Comparison of ENCODE assay signal across 18 cellular contexts in genomic region chr7:27339478-27339877, GRCh38.
DNase-seq lines count a peak whose midpoint lies in the region; ATAC-seq, FAIRE-seq and TF ChIP-seq lines count a peak whose summit lies in the region.
"Had no signal": no experiment of that assay in that cellular context is flagged by ENCODE, and none has a peak within 500 bp of the region (broad histone marks: within the 10 kb centered on the region; RNA-seq: fewer than 3 reads in every experiment).

No MANE protein-coding gene starts in this region.

- H2BK20ac ChIP-seq in H9 (ENCODE audit: low read depth, low read length, poor library complexity, severe bottlenecking): no peak overlapping the region

- WGBS in H9 (ENCODE audit: extremely low coverage, insufficient read length, low lambda C conversion rate): no CpG with 5 or more reads among the region's 2 CpGs

- no peak overlapping the region for H4K91ac ChIP-seq in H9 (ENCODE audit: insufficient read length, low read depth, low read length)

- no peaks in the 10 kb centered on the region for H3K4me1 ChIP-seq in endothelial cell of umbilical vein (ENCODE audit: control insufficient read depth, extremely low read depth, insufficient read depth, low read length)
- H3K4me1 ChIP-seq in H9 (ENCODE audit: insufficient read depth, low read length): no peaks in the 10 kb centered on the region
- H3K4me1 ChIP-seq: spleen had no signal

- peaks cover 7% of the 10 kb centered on the region for H3K4me1 Mint-ChIP-seq in stimulated activated naive CD8-positive, alpha-beta T cell treated with anti-CD3 and anti-CD28 coated beads, Interleukin-15, amount 100 ng/mL, for 72 hours
- H3K4me1 Mint-ChIP-seq in H9: peaks cover 4 to 18% of the 10 kb centered on the region in 2 experiments
- H3K4me1 Mint-ChIP-seq in CD4-positive, alpha-beta T cell (ENCODE audit: low read depth): no peaks in the 10 kb centered on the region

- no peaks in the 10 kb centered on the region for H3K9me3 Mint-ChIP-seq in stimulated activated naive CD8-positive, alpha-beta T cell treated with anti-CD3 and anti-CD28 coated beads, Interleukin-15, amount 100 ng/mL, for 72 hours
- H3K9me3 Mint-ChIP-seq in H9: no peaks in the 10 kb centered on the region
- no peaks in the 10 kb centered on the region for H3K9me3 Mint-ChIP-seq in CD4-positive, alpha-beta T cell
- H3K9me3 Mint-ChIP-seq: activated T-helper 2 cell treated with anti-CD3 and anti-CD28 coated beads, Interferon-gamma antibody, Interleukin-2, Interleukin-4, amounts not matched to agents 10 μg/mL and 5 μg/mL and 100 μg/mL, durations not matched to agents 14 hours and 24 hours and 36 hours had no signal

- H3K18ac ChIP-seq in H9 (ENCODE audit: insufficient read length, low read depth, low read length): no peak overlapping the region

- no peaks in the 10 kb centered on the region for H3K36me3 ChIP-seq in endothelial cell of umbilical vein (ENCODE audit: control insufficient read depth in 2 of 2, extremely low read depth in 1 of 2, insufficient read depth in 2 of 2, low read length in 2 of 2)
- H3K36me3 ChIP-seq: spleen had no signal

- no peak overlapping the region for H3K4me3 ChIP-seq in endothelial cell of umbilical vein (replicated peaks in 1 of 3; ENCODE audit: insufficient read depth in 1 of 3, low read depth in 1 of 3, low read length in 3 of 3)
- H3K4me3 ChIP-seq: SK-N-MC, spleen had no signal

- no peak overlapping the region for H3K23ac ChIP-seq in H9 (ENCODE audit: insufficient read length, low read depth, low read length)

- H3K56ac ChIP-seq in H9 (ENCODE audit: insufficient read length, low read depth, low read length): no peak overlapping the region

- H3K4me3 Mint-ChIP-seq in stimulated activated naive CD8-positive, alpha-beta T cell treated with anti-CD3 and anti-CD28 coated beads, Interleukin-15, amount 100 ng/mL, for 72 hours: no peak overlapping the region
- no peak overlapping the region for H3K4me3 Mint-ChIP-seq in H9
- no peak overlapping the region for H3K4me3 Mint-ChIP-seq in CD4-positive, alpha-beta T cell
- H3K4me3 Mint-ChIP-seq: naive B cell had no signal

- POLR2A ChIA-PET in endothelial cell of umbilical vein (lab: Charles Lee): no interaction called here
- POLR2A ChIA-PET in CD4-positive, alpha-beta T cell (lab: Charles Lee): no interaction called here

- no peaks in the 10 kb centered on the region for H3K36me3 Mint-ChIP-seq in H9 (ENCODE audit: insufficient read depth in 1 of 3, low read depth in 3 of 3)
- H3K36me3 Mint-ChIP-seq in CD4-positive, alpha-beta T cell (ENCODE audit: low read depth): no peaks in the 10 kb centered on the region
- H3K36me3 Mint-ChIP-seq: naive B cell had no signal

- H3K27me3 Mint-ChIP-seq in stimulated activated naive CD8-positive, alpha-beta T cell treated with anti-CD3 and anti-CD28 coated beads, Interleukin-15, amount 100 ng/mL, for 72 hours: peaks cover 31% of the 10 kb centered on the region
- no peaks in the 10 kb centered on the region; the same call in 1 of the 2 replicates for H3K27me3 Mint-ChIP-seq in H9 (ENCODE audit: low read depth)
- H3K27me3 Mint-ChIP-seq in CD4-positive, alpha-beta T cell: peaks cover 57% of the 10 kb centered on the region
- H3K27me3 Mint-ChIP-seq: progenitor cell of endocrine pancreas had no signal

- no peak overlapping the region for H2BK5ac ChIP-seq in H9 (ENCODE audit: insufficient read length, low read length)

- no peak overlapping the region for H3K14ac ChIP-seq in H9 (ENCODE audit: insufficient read depth, low read length)

- no peak overlapping the region for H2BK120ac ChIP-seq in H9 (ENCODE audit: low read depth, low read length, poor library complexity, severe bottlenecking)

- H3K9me3 ChIP-seq in endothelial cell of umbilical vein (replicated peaks; ENCODE audit: control insufficient read depth, insufficient read depth, low read length) (no peaks in the 10 kb centered on the region), H9 (ENCODE audit: control insufficient read depth, low read depth, low read length) (no peaks in the 10 kb centered on the region)
- no peaks in the 10 kb centered on the region for H3K9me3 ChIP-seq in CD4-positive, alpha-beta T cell (ENCODE audit: control insufficient read depth, low read length)
- H3K9me3 ChIP-seq: spleen had no signal

- H3K4ac ChIP-seq in H9 (ENCODE audit: low read depth, low read length): no peak overlapping the region

- H3K27ac Mint-ChIP-seq in stimulated activated naive CD8-positive, alpha-beta T cell treated with anti-CD3 and anti-CD28 coated beads, Interleukin-15, amount 100 ng/mL, for 72 hours: peak overlapping the region in 1 of 2 donors; percentile 72
- no peak overlapping the region for H3K27ac Mint-ChIP-seq in H9
- H3K27ac Mint-ChIP-seq in CD4-positive, alpha-beta T cell: no peak overlapping the region
- H3K27ac Mint-ChIP-seq: activated T-helper 2 cell treated with anti-CD3 and anti-CD28 coated beads, Interferon-gamma antibody, Interleukin-2, Interleukin-4, amounts not matched to agents 10 μg/mL and 5 μg/mL and 100 μg/mL, durations not matched to agents 14 hours and 24 hours and 36 hours; naive B cell had no signal

- H3K79me2 ChIP-seq in endothelial cell of umbilical vein (ENCODE audit: control insufficient read depth, insufficient read depth, low read length) (no peaks in the 10 kb centered on the region), H9 (ENCODE audit: insufficient read depth, low read length) (no peaks in the 10 kb centered on the region)

- CTCF ChIA-PET in endothelial cell of umbilical vein (lab: Charles Lee): no interaction called here
- CTCF ChIA-PET in CD4-positive, alpha-beta T cell (lab: Charles Lee): no interaction called here

- no peak overlapping the region for H2AK5ac ChIP-seq in H9 (ENCODE audit: insufficient read length, low read length)

- no peaks in the 10 kb centered on the region for H3K79me1 ChIP-seq in H9 (ENCODE audit: insufficient read depth, low read depth, low read length, poor library complexity, severe bottlenecking)

- H3K9ac ChIP-seq in endothelial cell of umbilical vein (replicated peaks; ENCODE audit: extremely low read depth, insufficient read depth, low read length): no peak overlapping the region
- no peak overlapping the region for H3K9ac ChIP-seq in H9 (ENCODE audit: extremely low read depth, insufficient read length, low read length)

- H4K8ac ChIP-seq in H9 (replicated peaks; ENCODE audit: insufficient read length, low read depth, low read length): no peak overlapping the region

- dilution Hi-C loops in endothelial cell of umbilical vein (cut with MboI; ENCODE audit: extremely low pct_ligation_motif_present, low sequenced_read_pairs): no loop called here

- intact Hi-C loops in endothelial cell of umbilical vein (cut with micrococcal nuclease): no loop called here
- intact Hi-C loops in CD4-positive, alpha-beta T cell (cut with DNase I, micrococcal nuclease): no loop called here

- H2AFZ ChIP-seq in endothelial cell of umbilical vein (ENCODE audit: low read depth, low read length) (no peak overlapping the region), H9 (ENCODE audit: low read length) (no peak overlapping the region)

- ATAC-seq in stimulated activated naive CD8-positive, alpha-beta T cell treated with anti-CD3 and anti-CD28 coated beads, Interleukin-15, Interleukin-2, amounts not matched to agents 100 U/mL and 50 U/mL, for 24 hours: peak; percentile 63
- no peak for ATAC-seq in stimulated activated naive CD8-positive, alpha-beta T cell treated with anti-CD3 and anti-CD28 coated beads, Interleukin-15, amount 100 ng/mL, for 72 hours
- no peak for ATAC-seq in HG03196 (IDR thresholded peaks at IDR 0.05; ENCODE audit: unreplicated experiment)
- no peak for ATAC-seq in CD4-positive, alpha-beta T cell (ENCODE audit: poor library complexity)
- ATAC-seq: esophagus mucosa had no signal

- TF ChIP-seq POLR2A in endothelial cell of umbilical vein (IDR thresholded peaks at IDR 0.05; ENCODE audit: low read depth, low read length) (no peak), GM12892 (IDR thresholded peaks at IDR 0.05; ENCODE audit: low read depth, low read length) (no peak)

- H4K20me1 ChIP-seq in endothelial cell of umbilical vein (replicated peaks; ENCODE audit: control insufficient read depth, extremely low read depth, insufficient read depth, low read length) (no peaks in the 10 kb centered on the region), H9 (ENCODE audit: control insufficient read depth, insufficient read depth, insufficient read length) (no peaks in the 10 kb centered on the region)

- no peak for DNase-seq in stimulated activated naive CD8-positive, alpha-beta T cell treated with anti-CD3 and anti-CD28 coated beads, Interleukin-15, Interleukin-2, amounts not matched to agents 100 U/mL and 50 U/mL, for 24 hours
- DNase-seq in stimulated activated naive CD8-positive, alpha-beta T cell treated with anti-CD3 and anti-CD28 coated beads, Interleukin-15, amount 100 ng/mL, for 72 hours: no peak
- DNase-seq in OCI-M1 (lab: John Stamatoyannopoulos, UW): peak; percentile 71
- DNase-seq in endothelial cell of umbilical vein (ENCODE audit: low read depth, low spot score): no peak
- DNase-seq in GM12892 (ENCODE audit: insufficient read length): no peak
- DNase-seq in H9: no peak
- DNase-seq in CD4-positive, alpha-beta T cell: no peak
- DNase-seq: activated CD8-positive, alpha-beta memory T cell treated with anti-CD3 and anti-CD28 coated beads for 24 hours; hippocampal formation; left cardiac atrium; naive B cell; NCI-H1092; spleen had no signal

- H3K4me2 ChIP-seq in endothelial cell of umbilical vein (ENCODE audit: insufficient read depth, low read length): no peak overlapping the region
- no peak overlapping the region for H3K4me2 ChIP-seq in H9 (ENCODE audit: insufficient read depth, insufficient read length, low read length)

- H3K9me1 ChIP-seq in endothelial cell of umbilical vein (replicated peaks; ENCODE audit: control insufficient read depth, extremely low read depth, insufficient read depth, low read length): no peaks in the 10 kb centered on the region

- TF ChIP-seq CTCF in endothelial cell of umbilical vein (IDR thresholded peaks at IDR 0.05; ENCODE audit: extremely low read depth in 1 of 2, insufficient read depth in 1 of 2, low read depth in 1 of 2, low read length in 2 of 2): no peak
- TF ChIP-seq CTCF in H9 (conservative IDR thresholded peaks at IDR 0.05): no peak
- TF ChIP-seq CTCF in CD4-positive, alpha-beta T cell (IDR thresholded peaks at IDR 0.05): no peak

- no peaks in the 10 kb centered on the region for H3K23me2 ChIP-seq in H9 (ENCODE audit: insufficient read length, low read depth, low read length, poor library complexity, severe bottlenecking)

- no TSS peak for BruUV-seq in endothelial cell of umbilical vein (replicated peaks; lab: Mats Ljungman, UMichigan)

- no peak overlapping the region for H4K5ac ChIP-seq in H9 (ENCODE audit: insufficient read length, low read depth, low read length)

- H3T11ph ChIP-seq in H9 (ENCODE audit: low read length): no peak overlapping the region

- H2BK15ac ChIP-seq in H9 (ENCODE audit: low read depth, low read length): no peak overlapping the region

- peaks cover 0 to 4% of the 10 kb centered on the region in 2 experiments for H3K27me3 ChIP-seq in endothelial cell of umbilical vein (ENCODE audit: control insufficient read depth in 2 of 2, insufficient read depth in 2 of 2, low read length in 2 of 2)
- H3K27me3 ChIP-seq in H9 (ENCODE audit: insufficient read depth, low read length): no peaks in the 10 kb centered on the region
- H3K27me3 ChIP-seq in CD4-positive, alpha-beta T cell (ENCODE audit: control insufficient read depth, insufficient read depth, low read length): peaks cover 6% of the 10 kb centered on the region
- H3K27me3 ChIP-seq: spleen had no signal

- H2BK12ac ChIP-seq in H9 (ENCODE audit: insufficient read length, low read depth, low read length): no peak overlapping the region

- H3K27ac ChIP-seq in endothelial cell of umbilical vein (ENCODE audit: insufficient read depth, low read depth, low read length) (no peak overlapping the region), H9 (ENCODE audit: insufficient read length, low read depth, low read length) (no peak overlapping the region)
- H3K27ac ChIP-seq in CD4-positive, alpha-beta T cell (ENCODE audit: low read depth, low read length): no peak overlapping the region
- H3K27ac ChIP-seq: SK-N-MC had no signal

- no peak for FAIRE-seq in endothelial cell of umbilical vein (lab: Jason Lieb, UNC)
- no peak for FAIRE-seq in GM12892 (lab: Jason Lieb, UNC)
